1 cellular context compared by ENCODE assay signal in genomic region chr16:47387026-47387734, GRCh38.
TF ChIP-seq lines count a peak whose summit lies in the region.

No MANE protein-coding gene starts in this region.

TF ChIP-seq in GM23338, 12 proteins besides CTCF, POLR2A, EP300 and RAD21 (continued from another document):
- TF ChIP-seq ZNF462 (CRISPR knock-in tag; IDR thresholded peaks at IDR 0.05) (no peak), ETS1 (IDR thresholded peaks at IDR 0.05) (no peak)
TF ChIP-seq in GM23338: peak in this region for 0.
